2 cellular contexts compared by ENCODE assay signal in the genomic region with DNA sequence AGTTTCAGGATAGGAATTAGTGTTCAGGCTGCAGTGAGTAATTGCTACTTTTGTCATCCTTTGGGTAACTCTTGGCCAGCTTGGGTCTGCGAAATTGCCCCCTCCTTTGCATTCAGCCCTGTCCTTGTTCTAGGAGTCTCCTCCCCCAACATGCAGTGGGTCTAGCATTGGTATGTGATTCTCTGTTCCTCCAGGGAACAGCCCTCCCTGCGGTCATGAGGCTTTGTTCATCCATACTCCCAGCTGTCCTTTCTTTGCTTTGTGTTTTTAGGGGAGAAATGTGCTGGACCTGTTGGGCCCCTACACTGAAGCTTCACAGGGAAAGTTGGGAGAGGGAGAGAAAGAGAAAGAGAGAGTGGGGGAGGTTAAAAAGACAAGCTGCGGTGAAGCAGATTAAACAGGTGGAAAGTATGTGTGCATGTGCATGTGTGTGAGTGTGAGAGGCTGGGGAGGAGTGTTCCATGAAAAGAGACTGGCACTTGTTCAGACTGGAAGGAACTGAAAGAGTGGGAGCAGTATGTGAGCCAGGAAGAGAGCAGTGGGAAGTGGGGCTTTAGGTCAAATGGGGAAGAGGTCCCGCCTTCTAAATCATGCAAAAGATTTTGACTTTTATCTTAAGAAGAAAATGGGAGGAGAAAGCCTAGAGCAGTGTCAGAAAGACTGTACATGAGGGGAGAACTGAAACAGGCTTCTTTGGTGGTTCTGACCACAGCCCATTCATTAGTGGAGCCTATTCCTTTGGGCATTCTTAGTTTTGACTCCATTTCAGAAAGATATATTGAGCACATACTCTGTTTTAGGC.
TF ChIP-seq lines count a peak whose summit lies in the region.

No MANE protein-coding gene starts in this region.

TF ChIP-seq in GM12878, 131 proteins besides CTCF, POLR2A, EP300 and RAD21 (continued from another document and continues in another):
- 0 out of 2 replicates have a peak, but pooled peaks have one; percentile 49 for TF ChIP-seq MEF2A (IDR thresholded peaks at IDR 0.05; ENCODE audit: insufficient read depth, low read depth, low read length)
- TF ChIP-seq, protein P1, sequence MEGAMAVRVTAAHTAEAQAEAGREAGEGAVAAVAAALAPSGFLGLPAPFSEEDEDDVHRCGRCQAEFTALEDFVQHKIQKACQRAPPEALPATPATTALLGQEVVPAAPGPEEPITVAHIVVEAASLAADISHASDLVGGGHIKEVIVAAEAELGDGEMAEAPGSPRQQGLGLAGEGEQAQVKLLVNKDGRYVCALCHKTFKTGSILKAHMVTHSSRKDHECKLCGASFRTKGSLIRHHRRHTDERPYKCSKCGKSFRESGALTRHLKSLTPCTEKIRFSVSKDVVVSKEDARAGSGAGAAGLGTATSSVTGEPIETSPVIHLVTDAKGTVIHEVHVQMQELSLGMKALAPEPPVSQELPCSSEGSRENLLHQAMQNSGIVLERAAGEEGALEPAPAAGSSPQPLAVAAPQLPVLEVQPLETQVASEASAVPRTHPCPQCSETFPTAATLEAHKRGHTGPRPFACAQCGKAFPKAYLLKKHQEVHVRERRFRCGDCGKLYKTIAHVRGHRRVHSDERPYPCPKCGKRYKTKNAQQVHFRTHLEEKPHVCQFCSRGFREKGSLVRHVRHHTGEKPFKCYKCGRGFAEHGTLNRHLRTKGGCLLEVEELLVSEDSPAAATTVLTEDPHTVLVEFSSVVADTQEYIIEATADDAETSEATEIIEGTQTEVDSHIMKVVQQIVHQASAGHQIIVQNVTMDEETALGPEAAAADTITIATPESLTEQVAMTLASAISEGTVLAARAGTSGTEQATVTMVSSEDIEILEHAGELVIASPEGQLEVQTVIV (IDR thresholded peaks at IDR 0.05; ENCODE audit: borderline replicate concordance, partially characterized antibody), result no peak
- TF ChIP-seq, protein P2, sequence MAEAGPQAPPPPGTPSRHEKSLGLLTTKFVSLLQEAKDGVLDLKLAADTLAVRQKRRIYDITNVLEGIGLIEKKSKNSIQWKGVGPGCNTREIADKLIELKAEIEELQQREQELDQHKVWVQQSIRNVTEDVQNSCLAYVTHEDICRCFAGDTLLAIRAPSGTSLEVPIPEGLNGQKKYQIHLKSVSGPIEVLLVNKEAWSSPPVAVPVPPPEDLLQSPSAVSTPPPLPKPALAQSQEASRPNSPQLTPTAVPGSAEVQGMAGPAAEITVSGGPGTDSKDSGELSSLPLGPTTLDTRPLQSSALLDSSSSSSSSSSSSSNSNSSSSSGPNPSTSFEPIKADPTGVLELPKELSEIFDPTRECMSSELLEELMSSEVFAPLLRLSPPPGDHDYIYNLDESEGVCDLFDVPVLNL (IDR thresholded peaks at IDR 0.05; ENCODE audit: low read depth, low read length), result no peak
- peak; percentile 5 to 71; a peak in 2 of 4 replicates for TF ChIP-seq BHLHE40 (IDR thresholded peaks at IDR 0.05; ENCODE audit: borderline replicate concordance in 1 of 2, low read depth in 2 of 2, low read length in 1 of 2)
- TF ChIP-seq RCOR1 (conservative IDR thresholded peaks at IDR 0.05; ENCODE audit: low read depth, low read length), result no peak
- TF ChIP-seq, protein P3, sequence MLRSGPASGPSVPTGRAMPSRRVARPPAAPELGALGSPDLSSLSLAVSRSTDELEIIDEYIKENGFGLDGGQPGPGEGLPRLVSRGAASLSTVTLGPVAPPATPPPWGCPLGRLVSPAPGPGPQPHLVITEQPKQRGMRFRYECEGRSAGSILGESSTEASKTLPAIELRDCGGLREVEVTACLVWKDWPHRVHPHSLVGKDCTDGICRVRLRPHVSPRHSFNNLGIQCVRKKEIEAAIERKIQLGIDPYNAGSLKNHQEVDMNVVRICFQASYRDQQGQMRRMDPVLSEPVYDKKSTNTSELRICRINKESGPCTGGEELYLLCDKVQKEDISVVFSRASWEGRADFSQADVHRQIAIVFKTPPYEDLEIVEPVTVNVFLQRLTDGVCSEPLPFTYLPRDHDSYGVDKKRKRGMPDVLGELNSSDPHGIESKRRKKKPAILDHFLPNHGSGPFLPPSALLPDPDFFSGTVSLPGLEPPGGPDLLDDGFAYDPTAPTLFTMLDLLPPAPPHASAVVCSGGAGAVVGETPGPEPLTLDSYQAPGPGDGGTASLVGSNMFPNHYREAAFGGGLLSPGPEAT (IDR thresholded peaks at IDR 0.05; ENCODE audit: low read depth), result peak; percentile 89
- no peak for TF ChIP-seq SIN3A (IDR thresholded peaks at IDR 0.05; ENCODE audit: low read depth, low read length)
- TF ChIP-seq, protein P4, sequence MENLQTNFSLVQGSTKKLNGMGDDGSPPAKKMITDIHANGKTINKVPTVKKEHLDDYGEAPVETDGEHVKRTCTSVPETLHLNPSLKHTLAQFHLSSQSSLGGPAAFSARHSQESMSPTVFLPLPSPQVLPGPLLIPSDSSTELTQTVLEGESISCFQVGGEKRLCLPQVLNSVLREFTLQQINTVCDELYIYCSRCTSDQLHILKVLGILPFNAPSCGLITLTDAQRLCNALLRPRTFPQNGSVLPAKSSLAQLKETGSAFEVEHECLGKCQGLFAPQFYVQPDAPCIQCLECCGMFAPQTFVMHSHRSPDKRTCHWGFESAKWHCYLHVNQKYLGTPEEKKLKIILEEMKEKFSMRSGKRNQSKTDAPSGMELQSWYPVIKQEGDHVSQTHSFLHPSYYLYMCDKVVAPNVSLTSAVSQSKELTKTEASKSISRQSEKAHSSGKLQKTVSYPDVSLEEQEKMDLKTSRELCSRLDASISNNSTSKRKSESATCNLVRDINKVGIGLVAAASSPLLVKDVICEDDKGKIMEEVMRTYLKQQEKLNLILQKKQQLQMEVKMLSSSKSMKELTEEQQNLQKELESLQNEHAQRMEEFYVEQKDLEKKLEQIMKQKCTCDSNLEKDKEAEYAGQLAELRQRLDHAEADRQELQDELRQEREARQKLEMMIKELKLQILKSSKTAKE (IDR thresholded peaks at IDR 0.05; ENCODE audit: low read depth, poor library complexity, severe bottlenecking), result peak; percentile 71
- TF ChIP-seq RUNX3 (IDR thresholded peaks at IDR 0.05; ENCODE audit: low read length), result peak; percentile 97
- TF ChIP-seq CHD1 (IDR thresholded peaks at IDR 0.05; ENCODE audit: low read depth, low read length), result no peak
- TF ChIP-seq CREB1 (IDR thresholded peaks at IDR 0.05; ENCODE audit: low read depth), result no peak
- TF ChIP-seq GATAD2B (conservative IDR thresholded peaks at IDR 0.05; ENCODE audit: low read depth), result no peak; the same call in 1 of the 2 replicates

TF ChIP-seq in SK-N-SH, 30 proteins besides CTCF, POLR2A, EP300 and RAD21:
- TF ChIP-seq, protein P5, sequence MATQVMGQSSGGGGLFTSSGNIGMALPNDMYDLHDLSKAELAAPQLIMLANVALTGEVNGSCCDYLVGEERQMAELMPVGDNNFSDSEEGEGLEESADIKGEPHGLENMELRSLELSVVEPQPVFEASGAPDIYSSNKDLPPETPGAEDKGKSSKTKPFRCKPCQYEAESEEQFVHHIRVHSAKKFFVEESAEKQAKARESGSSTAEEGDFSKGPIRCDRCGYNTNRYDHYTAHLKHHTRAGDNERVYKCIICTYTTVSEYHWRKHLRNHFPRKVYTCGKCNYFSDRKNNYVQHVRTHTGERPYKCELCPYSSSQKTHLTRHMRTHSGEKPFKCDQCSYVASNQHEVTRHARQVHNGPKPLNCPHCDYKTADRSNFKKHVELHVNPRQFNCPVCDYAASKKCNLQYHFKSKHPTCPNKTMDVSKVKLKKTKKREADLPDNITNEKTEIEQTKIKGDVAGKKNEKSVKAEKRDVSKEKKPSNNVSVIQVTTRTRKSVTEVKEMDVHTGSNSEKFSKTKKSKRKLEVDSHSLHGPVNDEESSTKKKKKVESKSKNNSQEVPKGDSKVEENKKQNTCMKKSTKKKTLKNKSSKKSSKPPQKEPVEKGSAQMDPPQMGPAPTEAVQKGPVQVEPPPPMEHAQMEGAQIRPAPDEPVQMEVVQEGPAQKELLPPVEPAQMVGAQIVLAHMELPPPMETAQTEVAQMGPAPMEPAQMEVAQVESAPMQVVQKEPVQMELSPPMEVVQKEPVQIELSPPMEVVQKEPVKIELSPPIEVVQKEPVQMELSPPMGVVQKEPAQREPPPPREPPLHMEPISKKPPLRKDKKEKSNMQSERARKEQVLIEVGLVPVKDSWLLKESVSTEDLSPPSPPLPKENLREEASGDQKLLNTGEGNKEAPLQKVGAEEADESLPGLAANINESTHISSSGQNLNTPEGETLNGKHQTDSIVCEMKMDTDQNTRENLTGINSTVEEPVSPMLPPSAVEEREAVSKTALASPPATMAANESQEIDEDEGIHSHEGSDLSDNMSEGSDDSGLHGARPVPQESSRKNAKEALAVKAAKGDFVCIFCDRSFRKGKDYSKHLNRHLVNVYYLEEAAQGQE (IDR thresholded peaks at IDR 0.05; ENCODE audit: low read depth, low read length), result no peak
- TF ChIP-seq RXRA (IDR thresholded peaks at IDR 0.05; ENCODE audit: borderline replicate concordance, low read depth) (no peak), YY1 (IDR thresholded peaks at IDR 0.05; ENCODE audit: low read depth) (no peak), TAF1 (IDR thresholded peaks at IDR 0.05; ENCODE audit: borderline replicate concordance, low read depth, low read length) (no peak)
